8 cellular contexts compared by ENCODE assay signal in genomic region chr1:62783736-62784508, GRCh38. TPM values are rescaled to one million over a fixed set of nuclear protein-coding genes. Genes with fewer than 3 reads are reported as not detected.
DNase-seq lines count a peak whose midpoint lies in the region; ATAC-seq, FAIRE-seq and TF ChIP-seq lines count a peak whose summit lies in the region.

ATG4C (plus strand) TSS chr1:62784132; CDS start chr1:62803787, 19,655 bp downstream.

- H3K27ac ChIP-seq in keratinocyte (ENCODE audit: control insufficient read depth, insufficient read depth, low read length) = peak within 1 kb of the TSS; percentile 87

- dilution Hi-C loops in keratinocyte (cut with MboI; ENCODE audit: extremely low pct_ligation_motif_present, low sequenced_read_pairs) = no loop called here

- peak within 1 kb of the TSS; percentile 87 for H3K9ac ChIP-seq in keratinocyte (ENCODE audit: control insufficient read depth, extremely low read depth, insufficient read depth, low read length)

- no peaks in the 10 kb centered on the region for H4K20me1 ChIP-seq in keratinocyte (ENCODE audit: control insufficient read depth, extremely low read depth, insufficient read depth, low read length)

- H3K4me1 ChIP-seq in keratinocyte (ENCODE audit: control insufficient read depth, extremely low read depth, insufficient read depth, low read length) = peaks cover 5% of the 10 kb centered on the region

- H3K9me1 ChIP-seq in keratinocyte (ENCODE audit: control insufficient read depth, extremely low read depth, insufficient read depth, low read length) = no peaks in the 10 kb centered on the region

- peak within 1 kb of the TSS; percentile 97 for H2AFZ ChIP-seq in keratinocyte (ENCODE audit: control insufficient read depth, low read length)

- H3K4me3 ChIP-seq in AG10803 (ENCODE audit: low read length) (peak within 1 kb of the TSS; percentile 92), keratinocyte (ENCODE audit: control insufficient read depth in 2 of 3, extremely low read depth in 1 of 3, insufficient read depth in 2 of 3, low read depth in 1 of 3, low read length in 3 of 3) (peak within 1 kb of the TSS; percentile 74 to 94 (median 93))

- ATAC-seq in GM19035 (IDR thresholded peaks at IDR 0.05; ENCODE audit: unreplicated experiment) = peak; percentile 98
- ATAC-seq in HG03342 (IDR thresholded peaks at IDR 0.05; ENCODE audit: unreplicated experiment) = peak; percentile 95

- peak; percentile 96 for FAIRE-seq in keratinocyte (lab: Jason Lieb, UNC)

- peak within 1 kb of the TSS; percentile 83 for H3K4me2 ChIP-seq in keratinocyte (ENCODE audit: control insufficient read depth, extremely low read depth, insufficient read depth, low read depth, low read length)

- peaks cover 8% of the 10 kb centered on the region for H3K79me2 ChIP-seq in keratinocyte (ENCODE audit: control insufficient read depth, insufficient read depth, low read length)

- TF ChIP-seq CTCF in AG10803 (conservative IDR thresholded peaks at IDR 0.05; ENCODE audit: low read length) = no peak
- no peak for TF ChIP-seq CTCF in keratinocyte (optimal IDR thresholded peaks at IDR 0.05 in 1 of 3, IDR thresholded peaks at IDR 0.05 in 1 of 3, conservative IDR thresholded peaks at IDR 0.05 in 1 of 3; ENCODE audit: extremely low read depth in 1 of 3, insufficient read depth in 2 of 3, low read length in 3 of 3)

- no peaks in the 10 kb centered on the region for H3K9me3 ChIP-seq in keratinocyte (ENCODE audit: control insufficient read depth, low read depth, low read length)

- DNase-seq in AG10803 (ENCODE audit: low read depth) (peak; percentile 98), NCI-H345 treated with DMSO at 0.1 percent for 48 hours (lab: John Stamatoyannopoulos, UW; ENCODE audit: unreplicated experiment) (peak; percentile 97), cerebellum (ENCODE audit: low spot score) (peak; percentile 92), keratinocyte (ENCODE audit: low read depth, low spot score) (peak; percentile 67)
- peak; percentile 90 for DNase-seq in activated CD4-positive, CD25-positive, alpha-beta regulatory T cell treated with anti-CD3 and anti-CD28 coated beads, Interleukin-2, amount 50 U/mL, for 16 hours (ENCODE audit: low read depth, low spot score)
- DNase-seq in stimulated activated CD4-positive, alpha-beta T cell treated with anti-CD3 and anti-CD28 coated beads, Interleukin-15, amount 100 ng/mL, for 1 hour (ENCODE audit: low read depth in 1 of 2, low spot score in 1 of 2) = peak; percentile 74 to 77

- no peaks in the 10 kb centered on the region for H3K27me3 ChIP-seq in keratinocyte (ENCODE audit: control insufficient read depth, extremely low read depth, insufficient read depth, low read length)

- H3K36me3 ChIP-seq in keratinocyte (ENCODE audit: control insufficient read depth in 2 of 2, extremely low read depth in 1 of 2, insufficient read depth in 2 of 2, low read length in 2 of 2) = no peaks in the 10 kb centered on the region

RNA-seq across cellular contexts. Expression of gene ATG4C, which starts in this region (rescaled TPM):
- total RNA-seq in cerebellum = 15.9 TPM
- polyA plus RNA-seq in keratinocyte = 5.6 to 9.1 TPM (median 6.0 TPM) in 3 replicates
- 5.0 TPM for polyA plus RNA-seq in keratinocyte (2011; ENCODE audit: low read depth)
- 4.2 and 7.7 TPM in 2 replicates for polyA plus RNA-seq in keratinocyte (2011; cell fraction: cytosol; rRNA removed)
- polyA plus RNA-seq in keratinocyte (2011; cell fraction: nucleus; rRNA removed) = 4.1 and 5.5 TPM in 2 replicates
- 3.3 and 7.3 TPM in 2 replicates for polyA plus RNA-seq in keratinocyte (2012; ENCODE audit: low replicate concordance)
- 0.95 to 7.1 TPM (median 1.6 TPM) in 3 replicates for polyA minus RNA-seq in keratinocyte
- 2.3 TPM for polyA minus RNA-seq in keratinocyte (2011; cell fraction: cytosol; rRNA and poly(A)+ RNA removed)
- polyA minus RNA-seq in keratinocyte (2011; cell fraction: nucleus; rRNA and poly(A)+ RNA removed) = 5.2 and 6.1 TPM in 2 replicates

Comparison
In these comparisons a context has a peak if more than half of its experiments do, and no peak if none do; other contexts are left out.
1. Peak in every context shown above with its lines: DNase-seq, ATAC-seq, H3K4me3 ChIP-seq and H3K27ac ChIP-seq.